In genomic region chr22:39543095-39543494, GRCh38 we compare ENCODE assay signal across 9 cellular contexts. TPM values are rescaled to one million over a fixed set of nuclear protein-coding genes. Genes with fewer than 3 reads are reported as not detected.
A peak's percentile ranks its signal among the peaks of the same experiment; 100 is the strongest.
DNase-seq lines count a peak whose midpoint lies in the region; ATAC-seq and TF ChIP-seq lines count a peak whose summit lies in the region.
"Had no signal": no experiment of that assay in that cellular context is flagged by ENCODE, and none has a peak within 500 bp of the region (broad histone marks: within the 10 kb centered on the region; RNA-seq: fewer than 3 reads in every experiment).

No MANE protein-coding gene starts in this region.

- H3K4me3 Mint-ChIP-seq in stimulated activated effector memory CD8-positive, alpha-beta T cell treated with anti-CD3 and anti-CD28 coated beads, Interleukin-12 subunit alpha, Interleukin-12 subunit beta, amount 100 ng/mL, for 72 hours = no peak overlapping the region

- intact Hi-C loops in left cardiac atrium (cut with DNase I) = no loop called here
- intact Hi-C loops in thyroid gland (cut with DNase I) = no loop called here
- intact Hi-C loops in esophagus muscularis mucosa (cut with DNase I) = no loop called here

- H3K4me1 Mint-ChIP-seq in stimulated activated effector memory CD8-positive, alpha-beta T cell treated with anti-CD3 and anti-CD28 coated beads, Interleukin-12 subunit alpha, Interleukin-12 subunit beta, amount 100 ng/mL, for 72 hours = peaks cover 29% of the 10 kb centered on the region

- DNase-seq in cardiac muscle cell (ENCODE audit: low read depth in 1 of 2, low spot score in 1 of 2) (peak; percentile 46 to 68), left cardiac atrium (no peak), NCI-H2171 treated with DMSO at 0.1 percent for 48 hours (lab: John Stamatoyannopoulos, UW) (peak; percentile 63), dermis blood vessel endothelial cell (peak; percentile 60), thyroid gland (peak; percentile 29 to 36), esophagus muscularis mucosa (ENCODE audit: extremely low spot score) (no peak), COR-L47 (lab: John Stamatoyannopoulos, UW) (no peak)
- no peak for DNase-seq in stimulated activated effector memory CD8-positive, alpha-beta T cell treated with anti-CD3 and anti-CD28 coated beads, Interleukin-12 subunit alpha, Interleukin-12 subunit beta, amount 100 ng/mL, for 72 hours (ENCODE audit: low spot score in 2 of 2)
- DNase-seq: islet precursor cell had no signal

- TF ChIP-seq POLR2A in thyroid gland (IDR thresholded peaks at IDR 0.05) (no peak), esophagus muscularis mucosa (IDR thresholded peaks at IDR 0.05; ENCODE audit: low read depth) (no peak)

- no peak overlapping the region for H3K4me3 ChIP-seq in cardiac muscle cell
- no peak overlapping the region for H3K4me3 ChIP-seq in thyroid gland (replicated peaks in 1 of 3)
- no peak overlapping the region for H3K4me3 ChIP-seq in esophagus muscularis mucosa

- no peak for TF ChIP-seq EP300 in esophagus muscularis mucosa (IDR thresholded peaks at IDR 0.05)

- H3K36me3 ChIP-seq in cardiac muscle cell (no peaks in the 10 kb centered on the region), thyroid gland (no peaks in the 10 kb centered on the region), esophagus muscularis mucosa (no peaks in the 10 kb centered on the region)

- WGBS in thyroid gland, 2 donors = 23 to 27% methylated on average over 11 of the region's 11 CpGs
- 15% methylated on average over 11 of the region's 11 CpGs for WGBS in esophagus muscularis mucosa

- TF ChIP-seq CTCF in cardiac muscle cell (IDR thresholded peaks at IDR 0.05; ENCODE audit: low read depth, low read length) = peak; percentile 60
- peak in 3 of 6 experiments; percentile 23 to 38 (median 24) for TF ChIP-seq CTCF in thyroid gland (IDR thresholded peaks at IDR 0.05)
- TF ChIP-seq CTCF in esophagus muscularis mucosa (IDR thresholded peaks at IDR 0.05) = no peak

- H3K27ac ChIP-seq in cardiac muscle cell (no peak overlapping the region), thyroid gland (no peak overlapping the region), esophagus muscularis mucosa (replicated peaks in 1 of 4) (no peak overlapping the region)

- no peak for ATAC-seq in left cardiac atrium
- ATAC-seq in stimulated activated effector memory CD8-positive, alpha-beta T cell treated with anti-CD3 and anti-CD28 coated beads, Interleukin-12 subunit alpha, Interleukin-12 subunit beta, amount 100 ng/mL, for 72 hours = no peak

- H3K27me3 ChIP-seq in cardiac muscle cell = peaks cover 28% of the 10 kb centered on the region
- no peaks in the 10 kb centered on the region for H3K27me3 ChIP-seq in thyroid gland
- H3K27me3 ChIP-seq in esophagus muscularis mucosa = peaks cover 0 to 61% (median 0%) of the 10 kb centered on the region in 4 donors

- H3K27ac Mint-ChIP-seq in stimulated activated effector memory CD8-positive, alpha-beta T cell treated with anti-CD3 and anti-CD28 coated beads, Interleukin-12 subunit alpha, Interleukin-12 subunit beta, amount 100 ng/mL, for 72 hours = no peak overlapping the region

- H3K4me1 ChIP-seq in cardiac muscle cell (ENCODE audit: low read depth) (no peaks in the 10 kb centered on the region), thyroid gland (peaks cover 14 to 23% of the 10 kb centered on the region in 2 donors), esophagus muscularis mucosa (peaks cover 0 to 6% (median 0%) of the 10 kb centered on the region in 4 donors)

- H3K36me3 Mint-ChIP-seq in stimulated activated effector memory CD8-positive, alpha-beta T cell treated with anti-CD3 and anti-CD28 coated beads, Interleukin-12 subunit alpha, Interleukin-12 subunit beta, amount 100 ng/mL, for 72 hours = no peaks in the 10 kb centered on the region

- no peaks in the 10 kb centered on the region for H3K9me3 ChIP-seq in cardiac muscle cell (ENCODE audit: low read depth)
- H3K9me3 ChIP-seq in thyroid gland = no peaks in the 10 kb centered on the region
- no peaks in the 10 kb centered on the region for H3K9me3 ChIP-seq in esophagus muscularis mucosa

- no peaks in the 10 kb centered on the region for H3K9me3 Mint-ChIP-seq in stimulated activated effector memory CD8-positive, alpha-beta T cell treated with anti-CD3 and anti-CD28 coated beads, Interleukin-12 subunit alpha, Interleukin-12 subunit beta, amount 100 ng/mL, for 72 hours

RNA-seq across cellular contexts. Expression of gene RPS19BP1, which starts 10.5 kb away (rescaled TPM):
- total RNA-seq in cardiac muscle cell = 144 and 169 TPM in 2 replicates
- 112 and 150 TPM in 2 replicates for polyA plus RNA-seq in cardiac muscle cell
- total RNA-seq in left cardiac atrium = 10 to 100 TPM; 66.1 to 70.7 TPM
- total RNA-seq in dermis blood vessel endothelial cell = 52.8 and 74.2 TPM in 2 replicates
- total RNA-seq in thyroid gland = 100 to 1,000 TPM; 120 to 243 (median 171) TPM
- total RNA-seq in esophagus muscularis mucosa = 100 to 1,000 TPM; 158 to 202 (median 177) TPM

RNA-seq across cellular contexts. Expression of gene ATF4, which starts 22.7 kb away (rescaled TPM):
- total RNA-seq in cardiac muscle cell (283 and 375 TPM in 2 replicates), left cardiac atrium (100 to 1,000 TPM; 203 to 294 TPM), dermis blood vessel endothelial cell (150 and 159 TPM in 2 replicates), thyroid gland (100 to 1,000 TPM; 173 to 273 (median 210) TPM), esophagus muscularis mucosa (100 to 1,000 TPM; 516 to 895 (median 721) TPM)
- 194 and 203 TPM in 2 replicates for polyA plus RNA-seq in cardiac muscle cell

RNA-seq across cellular contexts. Expression of gene CACNA1I, which starts 27.5 kb away (rescaled TPM):
- 0.14 and 0.24 TPM in 2 replicates for total RNA-seq in cardiac muscle cell
- polyA plus RNA-seq in cardiac muscle cell = 0.04 and 0.47 TPM in 2 replicates
- under 1 TPM; 0.03 to 0.06 TPM for total RNA-seq in left cardiac atrium
- total RNA-seq in dermis blood vessel endothelial cell = not detected in 2 replicates
- total RNA-seq in thyroid gland = 10 to 100 TPM in 1 of 4 donors, 1 to 10 TPM in 3; 3.7 to 10.7 (median 6.4) TPM
- total RNA-seq in esophagus muscularis mucosa = under 1 TPM in 3 of 4 donors, not detected in 1; under 0.01 to 0.39 (median 0.33) TPM

RNA-seq across cellular contexts. Expression of gene MIEF1, which starts 41.0 kb away (rescaled TPM):
- total RNA-seq in cardiac muscle cell (27.2 and 31.2 TPM in 2 replicates), left cardiac atrium (10 to 100 TPM; 18.1 to 29.0 TPM), dermis blood vessel endothelial cell (19.4 and 26.5 TPM in 2 replicates), thyroid gland (10 to 100 TPM; 21.4 to 30.5 (median 26.7) TPM), esophagus muscularis mucosa (10 to 100 TPM; 19.7 to 21.7 (median 20.9) TPM)
- polyA plus RNA-seq in cardiac muscle cell = 29.1 and 33.7 TPM in 2 replicates

Comparison
In these comparisons a context has a peak if more than half of its experiments do, and no peak if none do; other contexts are left out.
1. DNase-seq: peak in cardiac muscle cell (2 of 2), NCI-H2171 treated with DMSO at 0.1 percent for 48 hours (single experiment), dermis blood vessel endothelial cell (single experiment) and thyroid gland (2 of 2); none in left cardiac atrium (single experiment), esophagus muscularis mucosa (single experiment), stimulated activated effector memory CD8-positive, alpha-beta T cell treated with anti-CD3 and anti-CD28 coated beads, Interleukin-12 subunit alpha, Interleukin-12 subunit beta, amount 100 ng/mL, for 72 hours (0 of 2) and COR-L47 (single experiment).